39 cellular contexts compared by ENCODE assay signal in the genomic region with DNA sequence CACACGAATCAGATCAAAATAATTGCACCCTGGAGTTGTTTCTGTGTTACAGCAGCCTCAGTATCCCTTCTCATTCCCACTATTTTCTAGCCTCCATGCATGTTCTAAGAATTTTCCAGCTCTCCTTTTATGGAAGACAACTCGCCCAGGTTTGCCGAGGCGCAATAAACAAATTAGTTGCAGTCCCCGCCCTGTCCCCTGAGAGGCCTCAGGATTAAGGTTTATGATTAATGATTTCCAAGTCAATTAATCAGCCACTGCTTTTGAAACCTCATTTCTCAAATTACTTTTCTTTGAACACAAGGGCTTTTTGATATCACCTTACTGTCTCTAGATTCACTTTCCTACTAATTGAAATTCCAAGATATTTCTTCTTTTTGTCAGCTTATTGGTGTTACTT.
"Had no signal": no experiment of that assay in that cellular context is flagged by ENCODE, and none has a peak within 500 bp of the region (broad histone marks: within the 10 kb centered on the region; RNA-seq: fewer than 3 reads in every experiment).

No MANE protein-coding gene starts in this region.

- H3K27me3 ChIP-seq: adrenal gland, body of pancreas, brain microvascular endothelial cell, cardiac muscle cell had no signal

- DNase-seq: activated B cell treated with CpG ODN at 0.5 μM for 24 hours; activated CD4-positive, alpha-beta memory T cell treated with anti-CD3 and anti-CD28 coated beads for 36 hours; activated CD4-positive, alpha-beta T cell treated with anti-CD3 and anti-CD28 coated beads for 4 hours; activated CD4-positive, alpha-beta T cell treated with anti-CD3 and anti-CD28 coated beads, Interleukin-2, amount 10 ng/mL, durations not matched to agents 24 days and 14 days; activated CD4-positive, alpha-beta T cell treated with anti-CD3 and anti-CD28 coated beads, Interleukin-2, amount 50 U/mL, for 1 hour; activated CD4-positive, alpha-beta T cell treated with anti-CD3 and anti-CD28 coated beads, Interleukin-2, amount 50 U/mL, for 4 hours; activated CD4-positive, CD25-positive, alpha-beta regulatory T cell treated with anti-CD3 and anti-CD28 coated beads, Interleukin-2, amount 50 U/mL, for 72 hours; activated CD8-positive, alpha-beta memory T cell treated with anti-CD3 and anti-CD28 coated beads, Interleukin-2, amount 50 U/mL, for 4 hours; activated CD8-positive, alpha-beta T cell treated with anti-CD3 and anti-CD28 coated beads for 36 hours; activated effector memory CD4-positive, alpha-beta T cell treated with anti-CD3 and anti-CD28 coated beads, Interleukin-2, amount 50 U/mL, for 16 hours; activated gamma-delta T cell treated with Interleukin-2 at 50 U/mL for 16 hours; activated naive CD4-positive, alpha-beta T cell; activated naive CD4-positive, alpha-beta T cell treated with anti-CD3 and anti-CD28 coated beads for 36 hours; activated naive CD4-positive, alpha-beta T cell treated with anti-CD3 and anti-CD28 coated beads, Interleukin-2, amount 50 U/mL, for 16 hours; activated naive CD8-positive, alpha-beta T cell treated with anti-CD3 and anti-CD28 coated beads for 36 hours; activated T-cell treated with anti-CD3 and anti-CD28 coated beads for 4 hours; activated T-cell treated with anti-CD3 and anti-CD28 coated beads, Interleukin-2, amount 50 U/mL, for 1 hour; activated T-cell treated with anti-CD3 and anti-CD28 coated beads, Interleukin-2, amount 50 U/mL, for 4 hours; activated T-cell treated with anti-CD3 and anti-CD28 coated beads, Interleukin-2, amount 50 U/mL, for 72 hours; adrenal gland; amniotic stem cell; aorta; body of pancreas; brain microvascular endothelial cell; caudate nucleus; cerebellar nuclear complex; T-helper 1 cell; T-helper 2 cell; T-helper 9 cell had no signal

- H3K4me1 ChIP-seq: adrenal gland, body of pancreas had no signal

- H3K9me3 Mint-ChIP-seq: activated B cell treated with CpG ODN at 0.5 μM for 24 hours; activated CD4-positive, alpha-beta memory T cell treated with anti-CD3 and anti-CD28 coated beads for 36 hours; activated CD4-positive, alpha-beta T cell treated with anti-CD3 and anti-CD28 coated beads, Interleukin-2, amount 10 ng/mL, durations not matched to agents 24 days and 14 days; activated CD8-positive, alpha-beta T cell treated with anti-CD3 and anti-CD28 coated beads for 36 hours; T-helper 1 cell treated with Interleukin-12 subunit alpha and Interleukin-12 subunit beta and Interleukin-4 antibody, amounts not matched to agents 30 μg/mL and 1 μg/mL, for 36 hours; T-helper 2 cell treated with Interferon-gamma antibody and Interleukin-4, amounts not matched to agents 5 μg/mL and 100 μg/mL, for 36 hours had no signal

- H3K9me3 ChIP-seq: adrenal gland, body of pancreas had no signal

- H3K27me3 Mint-ChIP-seq: activated CD4-positive, alpha-beta T cell treated with anti-CD3 and anti-CD28 coated beads, Interleukin-2, amount 10 ng/mL, durations not matched to agents 24 days and 14 days; activated CD8-positive, alpha-beta T cell treated with anti-CD3 and anti-CD28 coated beads for 36 hours; central memory CD8-positive, alpha-beta T cell had no signal

- FAIRE-seq: astrocyte, TTC549 had no signal

- H3K36me3 Mint-ChIP-seq: activated CD4-positive, alpha-beta memory T cell treated with anti-CD3 and anti-CD28 coated beads for 36 hours; activated naive CD4-positive, alpha-beta T cell treated with anti-CD3 and anti-CD28 coated beads, Interleukin-2, amount 50 U/mL, for 72 hours; activated naive CD8-positive, alpha-beta T cell treated with anti-CD3 and anti-CD28 coated beads for 36 hours had no signal

- H3K27ac Mint-ChIP-seq: activated B cell treated with CpG ODN at 0.5 μM for 24 hours; activated CD4-positive, alpha-beta memory T cell treated with anti-CD3 and anti-CD28 coated beads for 36 hours; activated CD4-positive, alpha-beta T cell treated with anti-CD3 and anti-CD28 coated beads, Interleukin-2, amount 10 ng/mL, durations not matched to agents 24 days and 14 days; activated CD8-positive, alpha-beta T cell treated with anti-CD3 and anti-CD28 coated beads for 36 hours; activated naive CD4-positive, alpha-beta T cell treated with anti-CD3 and anti-CD28 coated beads for 36 hours; activated naive CD4-positive, alpha-beta T cell treated with anti-CD3 and anti-CD28 coated beads, Interleukin-2, amount 50 U/mL, for 72 hours; activated naive CD8-positive, alpha-beta T cell treated with anti-CD3 and anti-CD28 coated beads for 36 hours; activated T-cell treated with anti-CD3 and anti-CD28 coated beads, Interleukin-2, amount 50 U/mL, for 72 hours; activated T-helper 1 cell treated with anti-CD3 and anti-CD28 coated beads, Interleukin-12 subunit alpha, Interleukin-12 subunit beta, Interleukin-2, Interleukin-4 antibody, amounts not matched to agents 30 ng/mL and 10 ng/mL and 1 ng/mL, durations not matched to agents 14 hours and 24 hours and 36 hours; activated T-helper 17 cell treated with anti-CD3 and anti-CD28 coated beads, Interleukin-2, amount 50 U/mL, for 72 hours; T-helper 1 cell treated with Interleukin-12 subunit alpha and Interleukin-12 subunit beta and Interleukin-4 antibody, amounts not matched to agents 30 μg/mL and 1 μg/mL, for 36 hours; T-helper 2 cell treated with Interferon-gamma antibody and Interleukin-4, amounts not matched to agents 5 μg/mL and 100 μg/mL, for 36 hours had no signal

- H3K27ac ChIP-seq: adrenal gland, body of pancreas, brain microvascular endothelial cell, cardiac muscle cell, VCaP had no signal

- H3K36me3 ChIP-seq: adrenal gland, cardiac muscle cell had no signal

- H3K4me1 Mint-ChIP-seq: activated B cell treated with CpG ODN at 0.5 μM for 24 hours; activated CD4-positive, alpha-beta T cell treated with anti-CD3 and anti-CD28 coated beads, Interleukin-2, amount 10 ng/mL, durations not matched to agents 24 days and 14 days; activated naive CD8-positive, alpha-beta T cell treated with anti-CD3 and anti-CD28 coated beads for 36 hours; activated T-helper 17 cell treated with anti-CD3 and anti-CD28 coated beads, Interleukin-2, amount 50 U/mL, for 72 hours; central memory CD8-positive, alpha-beta T cell had no signal

- H3K4me3 Mint-ChIP-seq: activated B cell treated with CpG ODN at 0.5 μM for 24 hours; activated CD4-positive, alpha-beta memory T cell treated with anti-CD3 and anti-CD28 coated beads for 36 hours; activated CD4-positive, alpha-beta T cell treated with anti-CD3 and anti-CD28 coated beads, Interleukin-2, amount 10 ng/mL, durations not matched to agents 24 days and 14 days; activated CD8-positive, alpha-beta T cell treated with anti-CD3 and anti-CD28 coated beads for 36 hours; activated naive CD4-positive, alpha-beta T cell treated with anti-CD3 and anti-CD28 coated beads for 36 hours; activated naive CD8-positive, alpha-beta T cell treated with anti-CD3 and anti-CD28 coated beads for 36 hours; activated T-cell treated with anti-CD3 and anti-CD28 coated beads, Interleukin-2, amount 50 U/mL, for 4 hours; activated T-cell treated with anti-CD3 and anti-CD28 coated beads, Interleukin-2, amount 50 U/mL, for 72 hours; activated T-helper 1 cell treated with anti-CD3 and anti-CD28 coated beads, Interleukin-12 subunit alpha, Interleukin-12 subunit beta, Interleukin-2, Interleukin-4 antibody, amounts not matched to agents 30 ng/mL and 10 ng/mL and 1 ng/mL, durations not matched to agents 14 hours and 24 hours and 36 hours; activated T-helper 17 cell treated with anti-CD3 and anti-CD28 coated beads, Interleukin-2, amount 50 U/mL, for 72 hours; central memory CD8-positive, alpha-beta T cell; T-helper 1 cell treated with Interleukin-12 subunit alpha and Interleukin-12 subunit beta and Interleukin-4 antibody, amounts not matched to agents 30 μg/mL and 1 μg/mL, for 36 hours; T-helper 2 cell treated with Interferon-gamma antibody and Interleukin-4, amounts not matched to agents 5 μg/mL and 100 μg/mL, for 36 hours had no signal

- H3K4me3 ChIP-seq: adrenal gland, body of pancreas, cardiac muscle cell had no signal
